Comparison of ENCODE assay signal across 8 cellular contexts in the genomic region with DNA sequence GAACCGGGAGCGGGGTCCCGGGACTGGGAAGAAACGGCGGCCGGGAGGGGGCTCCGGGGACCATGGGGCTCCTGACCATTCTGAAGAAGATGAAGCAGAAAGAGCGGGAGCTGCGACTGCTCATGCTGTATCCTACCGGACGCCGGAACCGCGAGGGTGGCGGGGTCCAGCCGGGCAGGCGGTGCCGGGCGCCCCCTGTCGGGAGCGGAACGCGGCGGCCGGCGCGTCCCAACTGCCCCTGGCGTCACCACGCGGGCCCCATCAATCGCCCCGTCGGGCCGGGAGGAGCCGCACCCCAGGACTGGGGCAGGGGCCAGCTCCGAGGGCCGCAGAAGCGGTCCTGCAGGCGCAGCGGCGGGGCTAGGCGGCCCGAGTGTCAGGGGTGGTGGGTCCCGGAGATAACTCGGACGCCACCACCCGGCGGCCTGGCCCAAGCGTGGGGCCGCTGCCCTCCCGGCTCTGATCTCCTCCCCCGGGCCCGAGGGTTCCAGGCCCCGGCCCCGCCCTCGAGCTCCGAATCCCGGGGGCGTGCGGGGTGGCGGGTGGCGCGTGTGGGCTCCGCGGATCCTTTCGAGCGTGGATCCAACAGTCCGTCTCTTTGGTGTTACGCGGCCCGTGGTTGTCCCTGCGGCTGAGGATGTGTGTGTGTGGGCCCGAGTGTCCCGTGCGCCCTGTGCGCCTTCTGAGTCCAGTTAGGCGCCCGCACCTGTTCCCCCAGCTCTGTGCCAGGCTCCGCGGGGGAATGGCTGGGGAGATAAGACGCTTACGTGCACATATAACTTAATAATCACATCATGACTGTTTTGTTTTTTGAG. TPM values are rescaled to one million over a fixed set of nuclear protein-coding genes. Genes with fewer than 3 reads are reported as not detected.
A peak's percentile ranks its signal among the peaks of the same experiment; 100 is the strongest.
DNase-seq lines count a peak whose midpoint lies in the region; ATAC-seq, FAIRE-seq and TF ChIP-seq lines count a peak whose summit lies in the region.

A gene (plus strand): TSS at position 15 of the 815 bp plus-strand sequence. CDS start 48 bp downstream, at position 63.

- H3K9ac ChIP-seq in SK-N-MC (ENCODE audit: insufficient read length) (peak within 1 kb of the TSS; percentile 85), GM12878 (ENCODE audit: control insufficient read depth, insufficient read depth, low read length) (peak within 1 kb of the TSS; percentile 86), iPS-20b (ENCODE audit: low read depth, low read length) (peak within 1 kb of the TSS; percentile 93)

- H3K27ac Mint-ChIP-seq in Caco-2 (ENCODE audit: unreplicated experiment): peak within 1 kb of the TSS; percentile 90

- intact Hi-C loops in Caco-2 (cut with micrococcal nuclease; ENCODE audit: unreplicated experiment): loop anchor here (1.0 to 2.0 kb wide), 3 partner anchors 13 to 103 kb away; a partner anchor contains a TSS
- intact Hi-C loops in GM12878 (cut with micrococcal nuclease; ENCODE audit: unreplicated experiment): loop anchor here (1.0 to 10.0 kb wide), 5 partner anchors 64 to 240 kb away; a partner anchor contains a TSS

- H3K4me1 ChIP-seq in Caco-2: peaks cover 16% of the 10 kb centered on the region
- H3K4me1 ChIP-seq in GM12878 (ENCODE audit: control insufficient read depth, insufficient read depth, low read length): peaks cover 17% of the 10 kb centered on the region
- H3K4me1 ChIP-seq in iPS-20b (ENCODE audit: insufficient read depth, low read length): 0 out of 2 replicates have a peak, but pooled peaks cover 3% of the 10 kb centered on the region

- peak; percentile 62 for TF ChIP-seq POLR2A in GM19099 (IDR thresholded peaks at IDR 0.05; ENCODE audit: extremely low read depth, insufficient read length, low read depth)
- TF ChIP-seq POLR2A in GM12878 (IDR thresholded peaks at IDR 0.05; ENCODE audit: low read depth, low read length): peak; percentile 78

- peaks cover 28% of the 10 kb centered on the region for H3K36me3 Mint-ChIP-seq in Caco-2 (ENCODE audit: insufficient read depth, unreplicated experiment)

- peak within 1 kb of the TSS; percentile 93 for H3K4me2 ChIP-seq in GM12878 (ENCODE audit: control insufficient read depth, insufficient read depth)

- H3K4me1 Mint-ChIP-seq in Caco-2 (ENCODE audit: low read depth, unreplicated experiment): peaks cover 22% of the 10 kb centered on the region

- no peaks in the 10 kb centered on the region; the same call in none of the 2 replicates for H3K79me2 ChIP-seq in GM12878 (ENCODE audit: control insufficient read depth, insufficient read depth, low read length)

- CTCF ChIA-PET in Caco-2 (lab: Charles Lee): interaction anchor here (0.5 to 2.4 kb wide), 21 partner anchors 12 to 933 kb away, joined by 3 to 12 read pairs (median 4); a partner anchor contains a TSS
- CTCF ChIA-PET in GM12878 (lab: Yijun Ruan, JAX): interaction anchor here (0.6 to 8.2 kb wide), 35 partner anchors 11 to 465 kb away, joined by 3 to 89 read pairs (median 4); a partner anchor contains a TSS

- H3K9me3 ChIP-seq in Caco-2 (no peaks in the 10 kb centered on the region), SK-N-MC (ENCODE audit: low read depth, low read length) (no peaks in the 10 kb centered on the region), GM12878 (replicated peaks; ENCODE audit: control insufficient read depth, insufficient read depth, low read length) (no peaks in the 10 kb centered on the region), iPS-20b (ENCODE audit: insufficient read depth, low read depth, low read length) (no peaks in the 10 kb centered on the region)

- FAIRE-seq in GM12878 (lab: Jason Lieb, UNC): no peak

- POLR2A ChIA-PET in Caco-2 (lab: Charles Lee) (interaction anchor here (0.9 to 1.0 kb wide), 2 partner anchors 97 to 108 kb away, joined by 3 to 5 read pairs; a partner anchor contains a TSS), GM12878 (lab: Charles Lee) (interaction anchor here (0.8 to 1.7 kb wide), 10 partner anchors 18 to 167 kb away, joined by 3 to 7 read pairs (median 4); a partner anchor contains a TSS)

- BruUV-seq in Caco-2 (replicated peaks; lab: Mats Ljungman, UMichigan) (TSS peak; percentile 62), GM12878 (replicated peaks; lab: Mats Ljungman, UMichigan) (TSS peak; percentile 77)

- H3K27ac ChIP-seq in SK-N-MC (peak within 1 kb of the TSS; percentile 90), GM12878 (ENCODE audit: control insufficient read depth, insufficient read depth) (peak within 1 kb of the TSS; percentile 88), iPS-20b (ENCODE audit: low read length) (peak within 1 kb of the TSS; percentile 49)

- no peak; a peak in 1 of 4 replicates for TF ChIP-seq EP300 in GM12878 (IDR thresholded peaks at IDR 0.05; ENCODE audit: borderline replicate concordance in 1 of 2, control insufficient read depth in 1 of 2, low read depth in 2 of 2, low read length in 2 of 2)

- WGBS in GM12878 (ENCODE audit: insufficient coverage, insufficient replicate concordance, low lambda C conversion rate, missing lambda C conversion rate): 2% methylated on average over 69 of the region's 82 CpGs

- SMC1A ChIA-PET in GM12878 (lab: Charles Lee; ENCODE audit: uncharacterized antibody, unreplicated experiment): interaction anchor here (1.0 to 2.5 kb wide), 8 partner anchors 64 to 167 kb away, joined by 3 to 19 read pairs (median 4); a partner anchor contains a TSS

- peak within 1 kb of the TSS; percentile 89 for H2AFZ ChIP-seq in GM12878 (ENCODE audit: control insufficient read depth, low read depth, low read length)

- DNase-seq in Caco-2: peak in 1 of 2 experiments; percentile 95
- no peak for DNase-seq in SK-N-MC (ENCODE audit: low read depth, low spot score)
- no peak for DNase-seq in GM12878 (ENCODE audit: low read depth, low spot score)
- peak; percentile 36 for DNase-seq in stimulated activated CD4-positive, alpha-beta T cell treated with anti-CD3 and anti-CD28 coated beads, Interleukin-2, amount 100 ng/mL, for 4 hours (ENCODE audit: low read depth)
- DNase-seq in inferior parietal cortex (ENCODE audit: extremely low spot score): no peak

- H3K36me3 ChIP-seq in Caco-2 (ENCODE audit: control insufficient read depth, insufficient read depth, low read length) (peaks cover 4% of the 10 kb centered on the region; the same call in 1 of the 2 replicates), SK-N-MC (ENCODE audit: insufficient read depth, low read length) (no peaks in the 10 kb centered on the region; the same call in 1 of the 2 replicates), GM12878 (ENCODE audit: control insufficient read depth in 2 of 2, insufficient read depth in 2 of 2, low read length in 1 of 2) (no peaks in the 10 kb centered on the region; a peak in 1 of 4 replicates), iPS-20b (ENCODE audit: insufficient read depth, low read depth, low read length) (peaks cover 15% of the 10 kb centered on the region)

- RAD21 ChIA-PET in GM12878 (lab: Charles Lee; ENCODE audit: unreplicated experiment): interaction anchor here (0.5 to 4.8 kb wide), 17 partner anchors 14 to 236 kb away, joined by 3 to 31 read pairs (median 3); a partner anchor contains a TSS

- in situ Hi-C loops in GM12878 (cut with MboI): no loop called here

- H3K4me3 Mint-ChIP-seq in Caco-2 (ENCODE audit: unreplicated experiment): peak within 1 kb of the TSS; percentile 83

- ATAC-seq in HG03196 (IDR thresholded peaks at IDR 0.05; ENCODE audit: unreplicated experiment) (peak; percentile 57), GM12878 (peak; percentile 87)

- no peaks in the 10 kb centered on the region for H4K20me1 ChIP-seq in GM12878 (ENCODE audit: control insufficient read depth, insufficient read depth)

- no peaks in the 10 kb centered on the region for H3K27me3 Mint-ChIP-seq in Caco-2 (ENCODE audit: insufficient read depth, unreplicated experiment)

- H3K27me3 ChIP-seq in Caco-2 (replicated peaks; ENCODE audit: control insufficient read depth, insufficient read depth, low read length): no peaks in the 10 kb centered on the region
- no peaks in the 10 kb centered on the region for H3K27me3 ChIP-seq in GM12878 (replicated peaks in 1 of 2; ENCODE audit: control insufficient read depth in 2 of 2, insufficient read depth in 2 of 2, low read length in 1 of 2)
- H3K27me3 ChIP-seq in iPS-20b (ENCODE audit: insufficient read depth, low read length): no peaks in the 10 kb centered on the region

- peak; percentile 28 for TF ChIP-seq RAD21 in GM12878 (IDR thresholded peaks at IDR 0.05; ENCODE audit: insufficient read depth, low read depth, low read length)

- TF ChIP-seq CTCF in Caco-2 (IDR thresholded peaks at IDR 0.05; ENCODE audit: insufficient read depth in 1 of 2, low read depth in 1 of 2, low read length in 1 of 2, severe bottlenecking in 1 of 2, unreplicated experiment in 1 of 2) (peak; percentile 58 to 93), GM12878 (IDR thresholded peaks at IDR 0.05 in 2 of 3, conservative IDR thresholded peaks at IDR 0.05 in 1 of 3; ENCODE audit: control insufficient read depth in 2 of 3, extremely low read depth in 1 of 3, insufficient read depth in 1 of 3, low read depth in 3 of 3, low read length in 3 of 3) (peak; percentile 45 to 77 (median 74); a peak in 5 of 6 replicates)

- H3K4me3 ChIP-seq in Caco-2 (ENCODE audit: low read depth, low read length) (peak within 1 kb of the TSS; percentile 62), SK-N-MC (peak within 1 kb of the TSS; percentile 89), GM12878 (peak within 1 kb of the TSS; percentile 76), iPS-20b (ENCODE audit: low read length) (peak within 1 kb of the TSS; percentile 86)

- H3K9me3 Mint-ChIP-seq in Caco-2 (ENCODE audit: unreplicated experiment): no peaks in the 10 kb centered on the region

RNA-seq across cellular contexts. Expression of the gene that starts here (rescaled TPM):
- total RNA-seq in Caco-2 (2022) (91.7 and 103 TPM in 2 replicates), GM12878 (2014; rRNA removed) (109 and 113 TPM in 2 replicates), GM12878 (2014; rRNA removed; fragmentation: Illumina TruSeq; extraction: Trizol) (46.6 and 49.1 TPM in 2 replicates), GM12878 (2021) (75.1 and 78.4 TPM in 2 replicates)
- 12.4 and 13.8 TPM in 2 replicates for total RNA-seq in GM12878 (2013; cell fraction: nucleolus; rRNA removed)
- 38.1 TPM for polyA plus RNA-seq in GM12878 (2011; ENCODE audit: low read depth)
- polyA plus RNA-seq in GM12878 (2011; rRNA removed) (31.5 and 71.7 TPM in 2 replicates), GM12878 (2014; fragmentation: Illumina TruSeq; extraction: Trizol) (24.5 and 49.2 TPM in 2 replicates), GM12878 (2014; fragmentation: Nextera tagmentation; extraction: Ambion mirVana) (10 to 100 TPM in 1 of 2 experiments, 1 to 10 TPM in 1; 4.1 to 18.6 TPM), GM12878 (2014; rRNA removed) (112 and 123 TPM in 2 replicates), GM12878 (2016; fragmentation: Nextera tagmentation; extraction: Ambion mirVana) (100 to 1,000 TPM; 137 to 138 TPM)
- polyA plus RNA-seq in GM12878 (2011; cell fraction: cytosol; rRNA removed): 70.5 and 91.1 TPM in 2 replicates
- polyA plus RNA-seq in GM12878 (2011; cell fraction: nucleus; rRNA removed): 45.5 and 46.3 TPM in 2 replicates
- 65.4 and 81.8 TPM in 2 replicates for polyA plus RNA-seq in GM12878 (2012)
- 18.9 and 28.1 TPM in 2 replicates for polyA minus RNA-seq in GM12878 (2011; rRNA and poly(A)+ RNA removed)
- 29.0 and 29.4 TPM in 2 replicates for polyA minus RNA-seq in GM12878 (2011; cell fraction: cytosol; rRNA and poly(A)+ RNA removed)
- polyA minus RNA-seq in GM12878 (2011; cell fraction: nucleus; rRNA and poly(A)+ RNA removed): 7.7 and 10.0 TPM in 2 replicates
